Comparison of ENCODE assay signal across 26 cellular contexts in genomic region chr11:129880311-129880710, GRCh38.
"Had no signal": no experiment of that assay in that cellular context is flagged by ENCODE, and none has a peak within 500 bp of the region (broad histone marks: within the 10 kb centered on the region; RNA-seq: fewer than 3 reads in every experiment).

No MANE protein-coding gene starts in this region.

- H3K4me3 ChIP-seq: gastrocnemius medialis, lung, mucosa of descending colon, neural progenitor cell, right atrium auricular region, smooth muscle cell, thoracic aorta, tibial nerve, upper lobe of left lung had no signal

- H3K9me3 Mint-ChIP-seq: mesothelial cell of epicardium; naive B cell; natural killer cell treated with Interleukin-12 subunit alpha and Interleukin-12 subunit beta and Interleukin-15 and Interleukin-18, amount 100 ng/mL, for 72 hours; neural progenitor cell had no signal

- H3K27ac Mint-ChIP-seq: mesothelial cell of epicardium; natural killer cell treated with Interleukin-12 subunit alpha and Interleukin-12 subunit beta and Interleukin-15 and Interleukin-18, amount 100 ng/mL, for 72 hours; neural progenitor cell had no signal

- H3K27ac ChIP-seq: epithelial cell of prostate, gastrocnemius medialis, neural progenitor cell, parathyroid adenoma, right atrium auricular region, thoracic aorta, tibial nerve, upper lobe of left lung had no signal

- H3K9me3 ChIP-seq: gastrocnemius medialis, mucosa of descending colon, right atrium auricular region, thoracic aorta, tibial nerve, upper lobe of left lung had no signal

- H3K4me3 Mint-ChIP-seq: mesothelial cell of epicardium; naive B cell; natural killer cell treated with Interleukin-12 subunit alpha and Interleukin-12 subunit beta and Interleukin-15 and Interleukin-18, amount 100 ng/mL, for 72 hours; neural progenitor cell had no signal

- H3K4me1 ChIP-seq: gastrocnemius medialis, neural progenitor cell, parathyroid adenoma, right atrium auricular region, tibial nerve, upper lobe of left lung had no signal

- DNase-seq: cortex of kidney; foreskin fibroblast; gastrocnemius medialis; mesenchymal stem cell; mucosa of descending colon; naive B cell; stimulated activated CD4-positive, alpha-beta T cell treated with anti-CD3 and anti-CD28 coated beads, Interleukin-12 subunit alpha, Interleukin-12 subunit beta, amount 100 ng/mL, for 4 hours; stimulated activated CD4-positive, alpha-beta T cell treated with anti-CD3 and anti-CD28 coated beads, Interleukin-1b, Interleukin-23, amount 100 ng/mL, for 48 hours; stimulated activated CD4-positive, alpha-beta T cell treated with anti-CD3 and anti-CD28 coated beads, Interleukin-4, amount 100 ng/mL, for 1 hour; stimulated activated CD8-positive, alpha-beta memory T cell treated with anti-CD3 and anti-CD28 coated beads, Interleukin-4, amount 100 ng/mL, for 48 hours; stimulated activated naive CD4-positive, alpha-beta T cell treated with Interleukin-2 at 50 U/mL for 16 hours; upper lobe of left lung had no signal

- H3K27me3 Mint-ChIP-seq: naive B cell; natural killer cell treated with Interleukin-12 subunit alpha and Interleukin-12 subunit beta and Interleukin-15 and Interleukin-18, amount 100 ng/mL, for 72 hours; progenitor cell of endocrine pancreas had no signal

- H3K27me3 ChIP-seq: gastrocnemius medialis, neural progenitor cell, right atrium auricular region, tibial nerve, upper lobe of left lung had no signal

- ATAC-seq: esophagus mucosa; gastrocnemius medialis; left lobe of liver; mucosa of descending colon; natural killer cell treated with Interleukin-12 subunit alpha and Interleukin-12 subunit beta and Interleukin-15 and Interleukin-18, amount 100 ng/mL, for 72 hours; sciatic nerve had no signal

- H3K4me1 Mint-ChIP-seq: mesothelial cell of epicardium, neural progenitor cell had no signal
